In genomic region chr16:87366930-87367329, GRCh38 we compare ENCODE assay signal across 14 cellular contexts. TPM values are rescaled to one million over a fixed set of nuclear protein-coding genes. Genes with fewer than 3 reads are reported as not detected.
DNase-seq lines count a peak whose midpoint lies in the region; ATAC-seq and TF ChIP-seq lines count a peak whose summit lies in the region.
"Had no signal": no experiment of that assay in that cellular context is flagged by ENCODE, and none has a peak within 500 bp of the region (broad histone marks: within the 10 kb centered on the region; RNA-seq: fewer than 3 reads in every experiment).

No MANE protein-coding gene starts in this region.

- H3K4me3 ChIP-seq in HEK293 (ENCODE audit: low read depth, low read length): no peak overlapping the region
- H3K4me3 ChIP-seq in transverse colon: no peak overlapping the region
- H3K4me3 ChIP-seq: GM23248 had no signal

- DNase-seq in activated naive CD8-positive, alpha-beta T cell treated with anti-CD3 and anti-CD28 coated beads, Interleukin-2, amount 50 U/mL, for 24 hours: no peak
- no peak for DNase-seq in activated naive CD8-positive, alpha-beta T cell treated with anti-CD3 and anti-CD28 coated beads for 36 hours
- no peak for DNase-seq in central memory CD8-positive, alpha-beta T cell (ENCODE audit: low spot score in 2 of 2)
- DNase-seq in transverse colon: no peak
- DNase-seq in T-helper 1 cell: no peak
- DNase-seq: 8988T; AML-193; CD4-positive, alpha-beta memory T cell; DMS153; EL; GM23248 had no signal

- H3K9me3 Mint-ChIP-seq in activated naive CD8-positive, alpha-beta T cell treated with anti-CD3 and anti-CD28 coated beads, Interleukin-2, amount 50 U/mL, for 24 hours: no peaks in the 10 kb centered on the region
- H3K9me3 Mint-ChIP-seq in activated naive CD8-positive, alpha-beta T cell treated with anti-CD3 and anti-CD28 coated beads for 36 hours: no peaks in the 10 kb centered on the region
- no peaks in the 10 kb centered on the region for H3K9me3 Mint-ChIP-seq in central memory CD8-positive, alpha-beta T cell
- H3K9me3 Mint-ChIP-seq: CD4-positive, alpha-beta memory T cell had no signal

- H3K36me3 ChIP-seq in HEK293 (ENCODE audit: control insufficient read depth in 2 of 2, insufficient read depth in 1 of 2, low read length in 2 of 2) (peaks cover 0 to 5% of the 10 kb centered on the region in 2 experiments; a peak in 1 of 3 replicates), transverse colon (no peaks in the 10 kb centered on the region)

- no peak overlapping the region for H3K4me3 Mint-ChIP-seq in activated naive CD8-positive, alpha-beta T cell treated with anti-CD3 and anti-CD28 coated beads, Interleukin-2, amount 50 U/mL, for 24 hours
- H3K4me3 Mint-ChIP-seq in activated naive CD8-positive, alpha-beta T cell treated with anti-CD3 and anti-CD28 coated beads for 36 hours: no peak overlapping the region
- H3K4me3 Mint-ChIP-seq in central memory CD8-positive, alpha-beta T cell: no peak overlapping the region
- H3K4me3 Mint-ChIP-seq: CD4-positive, alpha-beta memory T cell had no signal

- H3K27ac ChIP-seq in HEK293 (ENCODE audit: extremely low read depth, low read depth, low read length) (no peak overlapping the region), transverse colon (peak overlapping the region; percentile 50 to 58 (median 53))
- H3K27ac ChIP-seq: C4-2B, GM23248 had no signal

- peak overlapping the region; percentile 49 for H3K27ac Mint-ChIP-seq in activated naive CD8-positive, alpha-beta T cell treated with anti-CD3 and anti-CD28 coated beads, Interleukin-2, amount 50 U/mL, for 24 hours
- no peak overlapping the region for H3K27ac Mint-ChIP-seq in activated naive CD8-positive, alpha-beta T cell treated with anti-CD3 and anti-CD28 coated beads for 36 hours
- peak overlapping the region; percentile 73 for H3K27ac Mint-ChIP-seq in central memory CD8-positive, alpha-beta T cell (ENCODE audit: low read depth)

- H3K4me1 ChIP-seq in HEK293 (ENCODE audit: control insufficient read depth, insufficient read depth, low read length) (peaks cover 8% of the 10 kb centered on the region; the same call in 1 of the 2 replicates), transverse colon (peaks cover 10 to 70% (median 34%) of the 10 kb centered on the region in 4 donors)

- no peak for TF ChIP-seq POLR2A in transverse colon (IDR thresholded peaks at IDR 0.05)

- no peaks in the 10 kb centered on the region for H3K9me3 ChIP-seq in HEK293 (ENCODE audit: control insufficient read depth, insufficient read depth, low read depth, low read length)
- no peaks in the 10 kb centered on the region for H3K9me3 ChIP-seq in transverse colon

- intact Hi-C loops in transverse colon (cut with DNase I; ENCODE audit: low total_unique reads): no loop called here

- no peaks in the 10 kb centered on the region for H3K27me3 ChIP-seq in transverse colon

- POLR2A ChIA-PET in HEK293 (lab: Yijun Ruan, JAX): no interaction called here

- CTCF ChIA-PET in HEK293 (lab: Yijun Ruan, JAX): no interaction called here

- 75 to 100% methylated on average over 1 of the region's 1 CpG for WGBS in transverse colon (ENCODE audit: low coverage in 1 of 2), 2 donors

- H3K4me1 Mint-ChIP-seq in activated naive CD8-positive, alpha-beta T cell treated with anti-CD3 and anti-CD28 coated beads, Interleukin-2, amount 50 U/mL, for 24 hours: peaks cover 61% of the 10 kb centered on the region
- peaks cover 50% of the 10 kb centered on the region for H3K4me1 Mint-ChIP-seq in activated naive CD8-positive, alpha-beta T cell treated with anti-CD3 and anti-CD28 coated beads for 36 hours
- peaks cover 58% of the 10 kb centered on the region for H3K4me1 Mint-ChIP-seq in central memory CD8-positive, alpha-beta T cell

- ATAC-seq in activated naive CD8-positive, alpha-beta T cell treated with anti-CD3 and anti-CD28 coated beads, Interleukin-2, amount 50 U/mL, for 24 hours: no peak
- no peak for ATAC-seq in central memory CD8-positive, alpha-beta T cell (replicated peaks; ENCODE audit: extremely low read depth, poor library complexity, severe bottlenecking)
- no peak for ATAC-seq in HG02610 (IDR thresholded peaks at IDR 0.05; ENCODE audit: unreplicated experiment)

- no peak for TF ChIP-seq EP300 in transverse colon (IDR thresholded peaks at IDR 0.05; ENCODE audit: low read depth)

- H3K27me3 Mint-ChIP-seq in activated naive CD8-positive, alpha-beta T cell treated with anti-CD3 and anti-CD28 coated beads, Interleukin-2, amount 50 U/mL, for 24 hours: no peaks in the 10 kb centered on the region
- H3K27me3 Mint-ChIP-seq in activated naive CD8-positive, alpha-beta T cell treated with anti-CD3 and anti-CD28 coated beads for 36 hours: no peaks in the 10 kb centered on the region
- H3K27me3 Mint-ChIP-seq in central memory CD8-positive, alpha-beta T cell: no peaks in the 10 kb centered on the region
- H3K27me3 Mint-ChIP-seq: CD4-positive, alpha-beta memory T cell had no signal

- peaks cover 24% of the 10 kb centered on the region for H3K36me3 Mint-ChIP-seq in activated naive CD8-positive, alpha-beta T cell treated with anti-CD3 and anti-CD28 coated beads, Interleukin-2, amount 50 U/mL, for 24 hours (ENCODE audit: low read depth)
- H3K36me3 Mint-ChIP-seq in activated naive CD8-positive, alpha-beta T cell treated with anti-CD3 and anti-CD28 coated beads for 36 hours: peaks cover 12% of the 10 kb centered on the region
- H3K36me3 Mint-ChIP-seq in central memory CD8-positive, alpha-beta T cell (ENCODE audit: insufficient read depth): peaks cover 14% of the 10 kb centered on the region

- no peak for TF ChIP-seq CTCF in HEK293 (tag by site-specific recombination; IDR thresholded peaks at IDR 0.05)
- no peak for TF ChIP-seq CTCF in transverse colon (IDR thresholded peaks at IDR 0.05)

- in situ Hi-C loops in transverse colon (cut with MboI; ENCODE audit: low pct_ligation_motif_present in 1 of 4, low pct_unique_long_range_greater_than_20kb in 1 of 4, low sequenced_read_pairs in 3 of 4): no loop called here

TF ChIP-seq in HEK293, 187 proteins besides CTCF, POLR2A, EP300 and RAD21:
- TF ChIP-seq ZNF121 (tag by site-specific recombination; IDR thresholded peaks at IDR 0.05) (peak; percentile 81), MZF1 (tag by site-specific recombination; IDR thresholded peaks at IDR 0.05; ENCODE audit: borderline replicate concordance) (no peak)

RNA-seq across cellular contexts. Expression of gene FBXO31, which starts 16.6 kb away (rescaled TPM):
- 10 to 100 TPM; 35.6 to 38.3 TPM for total RNA-seq in activated naive CD8-positive, alpha-beta T cell treated with anti-CD3 and anti-CD28 coated beads for 36 hours
- 100 to 1,000 TPM in 3 of 4 donors, 10 to 100 TPM in 1; 83.6 to 403 (median 224) TPM for total RNA-seq in transverse colon

RNA-seq across cellular contexts. Expression of gene MAP1LC3B, which starts 25.2 kb away (rescaled TPM):
- total RNA-seq in activated naive CD8-positive, alpha-beta T cell treated with anti-CD3 and anti-CD28 coated beads for 36 hours: 10 to 100 TPM; 55.6 to 57.0 TPM
- total RNA-seq in transverse colon: 10 to 100 TPM; 15.7 to 69.5 (median 39.9) TPM

RNA-seq across cellular contexts. Expression of gene C16orf95, which starts 49.7 kb away (rescaled TPM):
- total RNA-seq in activated naive CD8-positive, alpha-beta T cell treated with anti-CD3 and anti-CD28 coated beads for 36 hours: 10 to 100 TPM in 1 of 2 experiments, 1 to 10 TPM in 1; 9.9 to 11.4 TPM
- total RNA-seq in transverse colon: 1 to 10 TPM in 2 of 4 donors, not detected in 2; 1.1 to 2.3 TPM
